Comparison of ENCODE assay signal across 13 cellular contexts in the genomic region with DNA sequence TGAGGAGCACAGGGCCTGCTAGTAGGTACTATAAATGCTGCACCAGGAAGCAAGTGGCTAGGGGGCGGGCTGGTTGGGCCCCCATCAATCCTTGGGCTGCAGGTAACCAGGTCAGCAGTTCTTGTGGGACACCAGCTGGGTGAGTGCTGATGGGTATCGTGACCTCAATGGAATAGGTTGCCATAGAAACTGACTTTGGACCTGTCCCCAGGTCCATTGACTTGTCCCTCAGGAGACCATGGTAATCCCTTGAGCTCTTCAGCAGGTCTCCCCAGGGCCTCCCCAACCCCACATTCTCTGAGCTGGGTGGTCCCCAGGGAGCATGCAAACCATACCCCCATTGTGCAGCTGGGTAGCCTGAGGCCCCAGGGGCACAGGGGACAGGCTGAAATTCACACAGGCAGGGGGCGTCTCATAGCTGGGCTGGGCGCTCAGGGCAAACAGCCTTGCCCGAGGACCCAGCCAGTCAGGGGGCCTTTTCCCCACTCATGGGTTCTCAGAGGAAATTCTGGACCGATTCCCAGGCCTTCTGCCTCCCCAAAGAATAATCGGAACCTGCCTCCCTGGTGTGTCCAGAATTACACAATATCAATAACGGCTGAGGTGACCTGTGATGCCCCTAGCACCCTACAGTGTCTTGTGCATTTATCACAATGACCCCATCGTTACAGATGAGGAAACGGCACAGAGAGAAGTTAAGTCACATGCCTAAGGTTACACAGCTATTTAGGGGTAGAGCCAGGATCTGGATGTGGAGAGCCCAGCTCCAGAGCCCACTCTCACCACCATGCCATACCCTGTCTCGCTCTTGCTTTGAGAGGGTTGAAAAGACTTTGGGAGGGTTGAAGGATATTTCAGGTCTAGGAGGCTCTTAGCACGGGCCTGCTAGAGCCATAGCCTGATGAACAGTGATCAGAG. TPM values are rescaled to one million over a fixed set of nuclear protein-coding genes. Genes with fewer than 3 reads are reported as not detected.
DNase-seq lines count a peak whose midpoint lies in the region; ATAC-seq, FAIRE-seq and TF ChIP-seq lines count a peak whose summit lies in the region.
"Had no signal": no experiment of that assay in that cellular context is flagged by ENCODE, and none has a peak within 500 bp of the region (broad histone marks: within the 10 kb centered on the region; RNA-seq: fewer than 3 reads in every experiment).

No MANE protein-coding gene starts in this region.

- no peaks in the 10 kb centered on the region for H3K27me3 ChIP-seq in CD8-positive, alpha-beta memory T cell (ENCODE audit: insufficient read depth, low read length, poor library complexity, severe bottlenecking)
- no peaks in the 10 kb centered on the region for H3K27me3 ChIP-seq in ovary
- no peaks in the 10 kb centered on the region for H3K27me3 ChIP-seq in uterus
- H3K27me3 ChIP-seq: brain microvascular endothelial cell had no signal

- no peaks in the 10 kb centered on the region for H3K36me3 ChIP-seq in CD8-positive, alpha-beta memory T cell (ENCODE audit: insufficient read depth, low read length)
- H3K36me3 ChIP-seq in ovary (no peaks in the 10 kb centered on the region), uterus (no peaks in the 10 kb centered on the region)

- ATAC-seq in GM18861 (IDR thresholded peaks at IDR 0.05; ENCODE audit: unreplicated experiment): no peak

- peak overlapping the region; percentile 6 to 74 (median 64) for H3K4me3 Mint-ChIP-seq in CD8-positive, alpha-beta memory T cell
- no peak overlapping the region for H3K4me3 Mint-ChIP-seq in brain
- H3K4me3 Mint-ChIP-seq: mesothelial cell of epicardium had no signal

- peak; percentile 63 for FAIRE-seq in GM12891 (lab: Jason Lieb, UNC)
- FAIRE-seq: frontal cortex had no signal

- TF ChIP-seq POLR2A in GM12891 (IDR thresholded peaks at IDR 0.05; ENCODE audit: low read depth, low read length) (no peak), ovary (IDR thresholded peaks at IDR 0.05) (no peak), uterus (IDR thresholded peaks at IDR 0.05) (no peak)

- H3K4me1 Mint-ChIP-seq in CD8-positive, alpha-beta memory T cell: peaks cover 7 to 13% (median 13%) of the 10 kb centered on the region in 3 donors
- H3K4me1 Mint-ChIP-seq in brain: peaks cover 24% of the 10 kb centered on the region

- peak overlapping the region in 1 of 8 donors; percentile 55 for H3K27ac Mint-ChIP-seq in CD8-positive, alpha-beta memory T cell
- peak overlapping the region in 4 of 5 experiments; percentile 15 to 76 (median 57) for H3K27ac Mint-ChIP-seq in brain

- TF ChIP-seq CTCF in brain (conservative IDR thresholded peaks at IDR 0.05): no peak
- no peak for TF ChIP-seq CTCF in ovary (IDR thresholded peaks at IDR 0.05)
- TF ChIP-seq CTCF in uterus (IDR thresholded peaks at IDR 0.05): no peak

- no peaks in the 10 kb centered on the region for H3K9me3 ChIP-seq in CD8-positive, alpha-beta memory T cell (ENCODE audit: low read length)
- H3K9me3 ChIP-seq in ovary (no peaks in the 10 kb centered on the region), uterus (no peaks in the 10 kb centered on the region)

- H3K27me3 Mint-ChIP-seq in CD8-positive, alpha-beta memory T cell: no peaks in the 10 kb centered on the region
- no peaks in the 10 kb centered on the region for H3K27me3 Mint-ChIP-seq in brain

- H3K4me1 ChIP-seq in CD8-positive, alpha-beta memory T cell (ENCODE audit: insufficient read depth, low read length): peaks cover 5% of the 10 kb centered on the region
- H3K4me1 ChIP-seq in ovary (ENCODE audit: insufficient read depth) (peaks cover 12% of the 10 kb centered on the region), uterus (peaks cover 0 to 5% of the 10 kb centered on the region in 2 donors)

- no peaks in the 10 kb centered on the region for H3K9me3 Mint-ChIP-seq in CD8-positive, alpha-beta memory T cell
- no peaks in the 10 kb centered on the region for H3K9me3 Mint-ChIP-seq in brain
- H3K9me3 Mint-ChIP-seq: mesothelial cell of epicardium had no signal

- peaks cover 0 to 3% (median 0%) of the 10 kb centered on the region in 3 donors for H3K36me3 Mint-ChIP-seq in CD8-positive, alpha-beta memory T cell
- peaks cover 32% of the 10 kb centered on the region for H3K36me3 Mint-ChIP-seq in brain

- POLR2A ChIA-PET in CD8-positive, alpha-beta memory T cell (lab: Charles Lee): no interaction called here

- WGBS in ovary, 3 donors: 78 to 91% (median 81%) methylated on average over 12 of the region's 12 CpGs

- no peak for DNase-seq in CD8-positive, alpha-beta memory T cell
- DNase-seq in GM12891 (ENCODE audit: insufficient read length, low spot score) (no peak), ovary (peak in 4 of 5 donors; percentile 6 to 36 (median 26)), cortex of kidney (lab: John Stamatoyannopoulos, UW) (no peak), uterus (no peak)
- DNase-seq: activated CD4-positive, alpha-beta T cell treated with anti-CD3 and anti-CD28 coated beads for 4 hours; activated gamma-delta T cell; brain microvascular endothelial cell; NCI-H1048 had no signal

- no peak for TF ChIP-seq EP300 in ovary (IDR thresholded peaks at IDR 0.05)

- H3K4me3 ChIP-seq in CD8-positive, alpha-beta memory T cell (ENCODE audit: low read length): no peak overlapping the region
- H3K4me3 ChIP-seq in ovary (no peak overlapping the region), uterus (no peak overlapping the region)

- intact Hi-C loops in ovary (cut with DNase I) (loop anchor here (5.0 to 10.0 kb wide), 5 partner anchors 95 to 187 kb away; a partner anchor contains a TSS), uterus (cut with DNase I; ENCODE audit: low total_unique reads) (loop anchor here (5.0 to 10.0 kb wide), 2 partner anchors 100 to 143 kb away; a partner anchor contains a TSS)

- CTCF ChIA-PET in CD8-positive, alpha-beta memory T cell (lab: Charles Lee): interaction anchor here (1.3 kb wide), 1 partner anchor 186 kb away, joined by 3 read pairs; no protein-coding TSS in a partner anchor

- no peak overlapping the region for H3K27ac ChIP-seq in CD8-positive, alpha-beta memory T cell (ENCODE audit: low read depth, low read length)
- H3K27ac ChIP-seq in ovary (no peak overlapping the region), uterus (no peak overlapping the region)
- H3K27ac ChIP-seq: brain microvascular endothelial cell had no signal

TF ChIP-seq in GM12891, 5 proteins besides CTCF, POLR2A, EP300 and RAD21:
- no peak for TF ChIP-seq PAX5 (IDR thresholded peaks at IDR 0.05; ENCODE audit: insufficient read depth, low read length, severe bottlenecking)
- TF ChIP-seq TAF1 (IDR thresholded peaks at IDR 0.05; ENCODE audit: low read depth, low read length): no peak
- peak; percentile 31; the same call in 1 of the 2 replicates for TF ChIP-seq POLR2AphosphoS5 (IDR thresholded peaks at IDR 0.05; ENCODE audit: low read depth, low read length)
- TF ChIP-seq POU2F2 (IDR thresholded peaks at IDR 0.05; ENCODE audit: low read depth, low read length): no peak
- no peak for TF ChIP-seq SPI1 (IDR thresholded peaks at IDR 0.05; ENCODE audit: low read depth, low read length)

RNA-seq across cellular contexts. Expression of a gene that starts 35.9 kb away (rescaled TPM):
- total RNA-seq in CD8-positive, alpha-beta memory T cell: 1 to 10 TPM; 2.4 to 2.7 TPM
- 1.2 TPM for polyA plus RNA-seq in CD8-positive, alpha-beta memory T cell
- 24.6 TPM for polyA plus RNA-seq in GM12891 (2012; ENCODE audit: low read depth, missing spikeins)
- 60.3 TPM for polyA plus RNA-seq in brain (ENCODE audit: insufficient read depth, low read depth, low replicate concordance)
- 10 to 100 TPM; 23.1 to 72.7 (median 45.5) TPM for total RNA-seq in ovary
- polyA plus RNA-seq in ovary: 10 to 100 TPM; 17.0 to 27.0 TPM
- 100 to 1,000 TPM in 1 of 4 donors, 10 to 100 TPM in 3; 25.0 to 110 (median 34.1) TPM for total RNA-seq in uterus

Comparison
In these comparisons a context has a peak if more than half of its experiments do, and no peak if none do; other contexts are left out.
1. DNase-seq: peak in ovary (4 of 5); none in CD8-positive, alpha-beta memory T cell (0 of 5), GM12891 (single experiment), cortex of kidney (single experiment) and uterus (0 of 2).
2. H3K4me3 Mint-ChIP-seq: peak in CD8-positive, alpha-beta memory T cell (7 of 7); none in brain (0 of 5).
3. RNA of a gene that starts 35.9 kb away (total RNA-seq): 23.1 to 72.7 TPM in ovary and 25.0 to 110 TPM in uterus; 2.4 to 2.7 TPM in CD8-positive, alpha-beta memory T cell; every median in the first group is over 4 times any median in the second.